13 cellular contexts compared by ENCODE assay signal in the genomic region with DNA sequence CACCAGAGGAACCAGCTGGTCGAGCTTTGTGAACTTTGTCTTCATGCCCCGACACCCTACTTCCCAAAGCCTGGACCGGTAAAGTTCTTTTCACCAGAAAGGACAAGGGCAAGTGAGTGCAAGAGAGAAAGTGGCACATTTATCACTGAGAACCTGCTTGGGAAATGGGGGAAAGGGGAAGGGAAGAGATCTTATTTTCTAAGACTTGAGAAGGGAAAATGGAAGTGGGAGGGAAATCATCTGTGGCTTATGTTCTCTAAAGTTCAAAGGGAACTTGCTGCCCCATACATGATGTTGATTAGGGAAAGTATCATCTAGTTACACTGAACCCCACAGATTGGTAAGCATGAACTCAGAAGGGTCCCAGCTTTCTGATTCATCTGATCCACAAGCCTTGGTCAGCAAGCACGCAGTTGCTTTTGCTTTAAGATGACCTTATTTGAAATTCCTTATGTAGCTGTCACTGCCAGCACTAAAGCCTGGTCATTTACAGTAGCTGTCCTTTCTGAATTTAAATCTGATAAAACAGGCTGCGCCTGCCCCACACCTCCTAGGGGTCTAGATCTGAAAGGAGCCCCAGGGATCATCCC.
DNase-seq lines count a peak whose midpoint lies in the region; ATAC-seq and TF ChIP-seq lines count a peak whose summit lies in the region.
"Had no signal": no experiment of that assay in that cellular context is flagged by ENCODE, and none has a peak within 500 bp of the region (broad histone marks: within the 10 kb centered on the region; RNA-seq: fewer than 3 reads in every experiment).

No MANE protein-coding gene starts in this region.

- TF ChIP-seq CTCF in OCI-LY7 (conservative IDR thresholded peaks at IDR 0.05; ENCODE audit: low read length) (no peak), fibroblast of villous mesenchyme (IDR thresholded peaks at IDR 0.05; ENCODE audit: insufficient read depth, low read depth, low read length) (no peak)

- peaks cover 100% of the 10 kb centered on the region for H3K4me1 ChIP-seq in OCI-LY7 (ENCODE audit: insufficient read depth, low read length, poor library complexity, severe bottlenecking)
- H3K4me1 ChIP-seq in skeletal muscle tissue (ENCODE audit: control insufficient read depth in 3 of 3, insufficient read depth in 3 of 3, low read length in 3 of 3), result peaks cover 45 to 66% (median 46%) of the 10 kb centered on the region in 3 donors
- H3K4me1 ChIP-seq: sigmoid colon had no signal

- DNase-seq in GM04504 (ENCODE audit: low read depth) (peak; percentile 43), OCI-LY7 (ENCODE audit: low spot score) (no peak), fibroblast of villous mesenchyme (ENCODE audit: low read depth) (peak; percentile 82), NCI-H1930 (lab: John Stamatoyannopoulos, UW) (no peak), UCSD-AML1 (lab: John Stamatoyannopoulos, UW; ENCODE audit: unreplicated experiment) (no peak)
- DNase-seq: activated CD8-positive, alpha-beta memory T cell treated with anti-CD3 and anti-CD28 coated beads, Interleukin-2, amount 50 U/mL, for 4 hours; foreskin melanocyte; H7; MM.1S; stimulated activated CD8-positive, alpha-beta memory T cell treated with anti-CD3 and anti-CD28 coated beads, Interleukin-4, amount 100 ng/mL, for 48 hours had no signal

- H3K9me2 ChIP-seq in OCI-LY7 (ENCODE audit: insufficient read depth, low read length), result no peaks in the 10 kb centered on the region

- no peaks in the 10 kb centered on the region for H4K20me1 ChIP-seq in OCI-LY7 (ENCODE audit: insufficient read depth, low read length)

- no peak overlapping the region for H2AFZ ChIP-seq in OCI-LY7 (ENCODE audit: low read length)

- no peak for ATAC-seq in GM18870 (IDR thresholded peaks at IDR 0.05; ENCODE audit: unreplicated experiment)

- no peaks in the 10 kb centered on the region for H3K27me3 ChIP-seq in skeletal muscle tissue (ENCODE audit: control insufficient read depth in 3 of 3, insufficient read depth in 3 of 3, low read length in 3 of 3)
- H3K27me3 ChIP-seq: sigmoid colon had no signal

- BruUV-seq in OCI-LY7 (replicated peaks; lab: Mats Ljungman, UMichigan), result no TSS peak

- POLR2A ChIA-PET in OCI-LY7 (lab: Charles Lee), result interaction anchor here (0.8 to 6.1 kb wide), 17 partner anchors 8 to 288 kb away, joined by 3 to 211 read pairs (median 9); partner anchors contain the start of gene BCL6

- H3K27ac ChIP-seq in OCI-LY7 (ENCODE audit: low read depth, low read length, poor library complexity, severe bottlenecking) (peak overlapping the region; percentile 99), skeletal muscle tissue (ENCODE audit: low read depth, low read length) (peak overlapping the region; percentile 94)

- H3K36me3 ChIP-seq in OCI-LY7 (ENCODE audit: insufficient read depth, low read length) (peaks cover 11% of the 10 kb centered on the region; the same call in 1 of the 2 replicates), skeletal muscle tissue (ENCODE audit: control insufficient read depth in 3 of 3, insufficient read depth in 3 of 3, low read length in 3 of 3) (no peaks in the 10 kb centered on the region)
- H3K36me3 ChIP-seq: sigmoid colon had no signal

- H3K79me2 ChIP-seq in OCI-LY7 (ENCODE audit: insufficient read depth, low read depth, low read length), result peaks cover 9% of the 10 kb centered on the region; the same call in 1 of the 2 replicates

- peak overlapping the region; percentile 27 for H3K4me2 ChIP-seq in OCI-LY7 (ENCODE audit: low read length)

- CTCF ChIA-PET in OCI-LY7 (lab: Charles Lee; ENCODE audit: unreplicated experiment), result interaction anchor here (0.6 to 1.8 kb wide), 5 partner anchors 9 to 52 kb away, joined by 3 to 5 read pairs (median 4); no protein-coding TSS in a partner anchor

- H3K9me3 ChIP-seq in OCI-LY7 (ENCODE audit: low read length), result no peaks in the 10 kb centered on the region
- H3K9me3 ChIP-seq in skeletal muscle tissue (ENCODE audit: control insufficient read depth in 3 of 3, low read length in 3 of 3), result no peaks in the 10 kb centered on the region
- H3K9me3 ChIP-seq: sigmoid colon had no signal

- peak overlapping the region; percentile 51 to 69 (median 51) for H3K9ac ChIP-seq in skeletal muscle tissue (ENCODE audit: low read depth in 1 of 3, low read length in 3 of 3)

- no peak overlapping the region for H3K4me3 ChIP-seq in OCI-LY7 (ENCODE audit: low read depth, low read length, poor library complexity, severe bottlenecking)
- no peak overlapping the region for H3K4me3 ChIP-seq in fibroblast of villous mesenchyme (ENCODE audit: low read depth, low read length)
- H3K4me3 ChIP-seq in skeletal muscle tissue (ENCODE audit: low read length in 3 of 3), result no peak overlapping the region
- H3K4me3 ChIP-seq: sigmoid colon had no signal

- intact Hi-C loops in OCI-LY7 (cut with micrococcal nuclease; ENCODE audit: unreplicated experiment), result no loop called here

Comparison
In these comparisons a context has a peak if more than half of its experiments do, and no peak if none do; other contexts are left out.
1. DNase-seq: peak in GM04504 (single experiment) and fibroblast of villous mesenchyme (single experiment); none in OCI-LY7 (single experiment), NCI-H1930 (0 of 2) and UCSD-AML1 (single experiment).